ENCODE assay signal across 12 cellular contexts in the genomic region with DNA sequence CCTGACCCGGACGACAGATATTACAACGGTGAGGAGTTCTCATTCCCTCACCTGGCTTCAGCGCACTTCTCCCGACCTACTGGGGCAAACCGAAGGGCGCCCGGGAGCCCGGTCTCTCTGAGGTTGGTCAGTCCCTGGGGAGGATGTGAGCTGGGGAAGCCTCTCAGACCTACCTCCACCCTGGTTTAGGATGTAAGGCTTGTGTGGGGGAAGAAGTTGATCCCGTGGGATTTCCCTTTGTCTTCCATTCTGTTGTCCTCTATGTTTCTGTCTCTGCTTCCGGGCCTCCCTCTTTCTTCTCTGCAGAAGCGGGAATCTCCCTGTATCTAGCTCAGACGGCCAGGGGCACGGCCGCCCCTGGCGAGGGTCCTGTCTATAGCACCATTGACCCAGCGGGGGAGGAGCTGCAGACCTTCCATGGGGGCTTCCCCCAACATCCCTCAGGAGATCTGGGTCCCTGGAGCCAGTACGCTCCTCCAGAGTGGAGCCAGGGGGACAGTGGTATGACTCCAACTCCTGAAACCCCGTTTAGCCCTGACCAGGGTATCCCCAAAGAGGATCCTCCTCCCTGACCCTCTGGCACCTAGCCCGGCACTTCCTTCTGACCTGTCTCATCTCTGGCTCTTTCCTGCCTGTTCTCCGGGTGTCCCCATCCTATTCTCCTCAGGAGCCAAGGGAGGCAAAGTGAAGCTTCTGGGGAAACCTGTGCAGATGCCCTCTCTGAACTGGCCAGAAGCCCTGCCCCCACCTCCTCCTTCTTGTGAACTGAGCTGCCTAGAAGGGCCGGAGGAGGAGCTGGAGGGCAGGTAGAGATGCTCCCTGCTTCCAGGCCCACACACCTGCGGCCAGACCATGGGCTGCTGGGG. TPM values are rescaled to one million over a fixed set of nuclear protein-coding genes. Genes with fewer than 3 reads are reported as not detected.
A peak's percentile ranks its signal among the peaks of the same experiment; 100 is the strongest.
DNase-seq lines count a peak whose midpoint lies in the region; ATAC-seq, FAIRE-seq and TF ChIP-seq lines count a peak whose summit lies in the region.
"Had no signal": no experiment of that assay in that cellular context is flagged by ENCODE, and none has a peak within 500 bp of the region (broad histone marks: within the 10 kb centered on the region; RNA-seq: fewer than 3 reads in every experiment).

No MANE protein-coding gene starts in this region.

- H3K9me3 Mint-ChIP-seq in naive thymus-derived CD8-positive, alpha-beta T cell, result no peaks in the 10 kb centered on the region

- H3K27ac ChIP-seq in ACC112 (ENCODE audit: low read depth, low read length), result no peak overlapping the region
- peak overlapping the region; percentile 83; the same call in 1 of the 2 replicates for H3K27ac ChIP-seq in HCT116 (ENCODE audit: low read depth, low read length)
- H3K27ac ChIP-seq in cingulate gyrus (ENCODE audit: low read depth, low read length), result peak overlapping the region; percentile 92

- H2AFZ ChIP-seq in ACC112 (ENCODE audit: low read length, unreplicated experiment), result no peak overlapping the region
- no peak overlapping the region for H2AFZ ChIP-seq in HCT116 (ENCODE audit: low read depth, low read length, poor library complexity, severe bottlenecking)

- peak overlapping the region in 9 of 10 donors; percentile 52 to 98 (median 87) for H3K27ac Mint-ChIP-seq in naive thymus-derived CD8-positive, alpha-beta T cell

- TF ChIP-seq CTCF in HCT116 (IDR thresholded peaks at IDR 0.05 in 2 of 3, conservative IDR thresholded peaks at IDR 0.05 in 1 of 3; ENCODE audit: borderline replicate concordance in 1 of 3, insufficient read depth in 1 of 3, low read depth in 2 of 3, low read length in 2 of 3), result no peak

- H3K4me3 Mint-ChIP-seq in naive thymus-derived CD8-positive, alpha-beta T cell, result peak overlapping the region; percentile 74 to 96 (median 91)

- H3K9me2 ChIP-seq in HCT116 (ENCODE audit: insufficient read depth), result no peaks in the 10 kb centered on the region

- H3K9me3 ChIP-seq in HCT116 (ENCODE audit: control insufficient read depth in 1 of 2, insufficient read depth in 1 of 2, low read depth in 1 of 2, low read length in 2 of 2), result no peaks in the 10 kb centered on the region

- CTCF ChIA-PET in HCT116 (lab: Charles Lee), result no interaction called here

- no TSS peak for BruUV-seq in HCT116 (replicated peaks; lab: Mats Ljungman, UMichigan)

- H3K27me3 ChIP-seq in ACC112 (ENCODE audit: insufficient read depth, low read length) (peaks cover 9% of the 10 kb centered on the region; the same call in 1 of the 2 replicates), HCT116 (ENCODE audit: insufficient read depth, low read length) (no peaks in the 10 kb centered on the region)

- no peak for TF ChIP-seq RAD21 in HCT116 (IDR thresholded peaks at IDR 0.05; ENCODE audit: low read depth)

- no peaks in the 10 kb centered on the region for H3K36me3 Mint-ChIP-seq in naive thymus-derived CD8-positive, alpha-beta T cell

- RAD21 ChIA-PET in HCT116 (lab: Charles Lee; ENCODE audit: low non-redundant PET in 1 of 2, low total read pairs in 2 of 2, uncharacterized antibody in 2 of 2, unreplicated experiment in 2 of 2), result no interaction called here

- no peak for ATAC-seq in HCT116
- ATAC-seq in naive thymus-derived CD8-positive, alpha-beta T cell, result no peak
- ATAC-seq in GM21825 (IDR thresholded peaks at IDR 0.05; ENCODE audit: unreplicated experiment), result no peak
- no peak for ATAC-seq in GM21360 (IDR thresholded peaks at IDR 0.05; ENCODE audit: unreplicated experiment)
- ATAC-seq: PC-3 had no signal

- peaks cover 0 to 28% (median 16%) of the 10 kb centered on the region in 5 donors for H3K27me3 Mint-ChIP-seq in naive thymus-derived CD8-positive, alpha-beta T cell

- no peak for TF ChIP-seq POLR2A in HCT116 (IDR thresholded peaks at IDR 0.05; ENCODE audit: borderline replicate concordance, extremely low read depth, insufficient read depth, insufficient read length)
- no peak for TF ChIP-seq POLR2A in H54 (IDR thresholded peaks at IDR 0.05; ENCODE audit: low read depth, low read length)

- peaks cover 4% of the 10 kb centered on the region for H3K4me1 ChIP-seq in ACC112 (ENCODE audit: control insufficient read depth, insufficient read depth, low read length, unreplicated experiment)
- peaks cover 12 to 23% of the 10 kb centered on the region in 2 experiments for H3K4me1 ChIP-seq in HCT116 (ENCODE audit: control insufficient read depth in 1 of 2, insufficient read depth in 2 of 2, low read length in 2 of 2)

- intact Hi-C loops in HCT116 (cut with micrococcal nuclease), result loop anchor here (2.0 kb wide), 1 partner anchor 77 kb away; the partner anchor contains the start of gene CCDC15

- POLR2A ChIA-PET in HCT116 (lab: Charles Lee), result no interaction called here
- POLR2A ChIA-PET in naive thymus-derived CD8-positive, alpha-beta T cell (lab: Charles Lee), result interaction anchor here (0.5 to 3.8 kb wide), 4 partner anchors 42 to 237 kb away, joined by 3 to 49 read pairs (median 7); partner anchors contain the start of gene CCDC15

- peaks cover 18 to 44% (median 23%) of the 10 kb centered on the region in 4 donors for H3K4me1 Mint-ChIP-seq in naive thymus-derived CD8-positive, alpha-beta T cell

- peak overlapping the region; percentile 79 for H3K4me3 ChIP-seq in ACC112 (ENCODE audit: low read depth, low read length)
- H3K4me3 ChIP-seq in HCT116 (replicated peaks in 1 of 2; ENCODE audit: low read depth in 1 of 2, low read length in 2 of 2), result peak overlapping the region; percentile 58 to 61; a peak in 3 of 4 replicates

- FAIRE-seq in H54 (lab: Jason Lieb, UNC), result no peak

- H4K20me1 ChIP-seq in HCT116 (ENCODE audit: insufficient read depth), result no peaks in the 10 kb centered on the region

- H3K9ac ChIP-seq in HCT116 (ENCODE audit: low read length), result no peak overlapping the region

- H3K79me2 ChIP-seq in ACC112 (ENCODE audit: control insufficient read depth, insufficient read depth, low read length, unreplicated experiment) (no peaks in the 10 kb centered on the region), HCT116 (ENCODE audit: insufficient read depth, low read length) (no peaks in the 10 kb centered on the region)

- DNase-seq in HCT116 (ENCODE audit: low read depth, low spot score), result no peak
- DNase-seq in naive thymus-derived CD8-positive, alpha-beta T cell, result no peak
- no peak for DNase-seq in H54 (ENCODE audit: insufficient read length, low spot score)
- DNase-seq in NOMO-1 treated with DMSO at 0.1 percent for 48 hours (lab: John Stamatoyannopoulos, UW; ENCODE audit: unreplicated experiment), result no peak
- DNase-seq: COR-L47, foreskin melanocyte, PC-3 had no signal

- H3K36me3 ChIP-seq in ACC112 (ENCODE audit: insufficient read depth, low read length) (no peaks in the 10 kb centered on the region), HCT116 (ENCODE audit: control insufficient read depth in 1 of 2, insufficient read depth in 2 of 2, low read length in 2 of 2) (no peaks in the 10 kb centered on the region)

- H3K4me2 ChIP-seq in HCT116 (ENCODE audit: low read length), result peak overlapping the region; percentile 90

TF ChIP-seq in HCT116, 20 proteins besides CTCF, POLR2A, EP300 and RAD21 (continues in another document):
- TF ChIP-seq SRF (IDR thresholded peaks at IDR 0.05; ENCODE audit: low read depth), result no peak
- no peak for TF ChIP-seq POLR2AphosphoS5 (IDR thresholded peaks at IDR 0.05; ENCODE audit: low read depth, low read length)
- TF ChIP-seq TCF7L2 (IDR thresholded peaks at IDR 0.05; ENCODE audit: borderline replicate concordance, extremely low read depth, insufficient read depth, insufficient read length), result no peak
- TF ChIP-seq CBX3 (IDR thresholded peaks at IDR 0.05; ENCODE audit: low read depth), result no peak
- no peak for TF ChIP-seq EZH2 (IDR thresholded peaks at IDR 0.05)
- TF ChIP-seq, protein P1, sequence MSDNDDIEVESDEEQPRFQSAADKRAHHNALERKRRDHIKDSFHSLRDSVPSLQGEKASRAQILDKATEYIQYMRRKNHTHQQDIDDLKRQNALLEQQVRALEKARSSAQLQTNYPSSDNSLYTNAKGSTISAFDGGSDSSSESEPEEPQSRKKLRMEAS (IDR thresholded peaks at IDR 0.05), result no peak
- TF ChIP-seq ZFX (IDR thresholded peaks at IDR 0.05), result no peak
- no peak for TF ChIP-seq ZNF274 (IDR thresholded peaks at IDR 0.05; ENCODE audit: low read depth, low read length)
- TF ChIP-seq ELF1 (IDR thresholded peaks at IDR 0.05; ENCODE audit: borderline replicate concordance, low read depth), result no peak
- TF ChIP-seq YY1 (IDR thresholded peaks at IDR 0.05; ENCODE audit: extremely low read depth, insufficient replicate concordance, low read depth, low read length), result no peak
- TF ChIP-seq JUND (IDR thresholded peaks at IDR 0.05), result no peak
- TF ChIP-seq EGR1 (IDR thresholded peaks at IDR 0.05; ENCODE audit: low read depth), result no peak

RNA-seq across cellular contexts. Expression of gene ROBO3, which starts 12.6 kb away (rescaled TPM):
- total RNA-seq in HCT116 (2021; ENCODE audit: unreplicated experiment), result 30.7 TPM
- polyA plus RNA-seq in HCT116 (2012), result 51.1 and 52.9 TPM in 2 replicates
- total RNA-seq in naive thymus-derived CD8-positive, alpha-beta T cell, result 10 to 100 TPM; 49.4 to 55.0 TPM
- polyA plus RNA-seq in naive thymus-derived CD8-positive, alpha-beta T cell, result 1 to 10 TPM; 5.8 to 7.0 (median 6.9) TPM

RNA-seq across cellular contexts. Expression of gene ROBO4, which starts 19.8 kb away (rescaled TPM):
- total RNA-seq in HCT116 (2021; ENCODE audit: unreplicated experiment), result not detected
- polyA plus RNA-seq in HCT116 (2012), result 0.34 and 1.2 TPM in 2 replicates
- total RNA-seq in naive thymus-derived CD8-positive, alpha-beta T cell, result not detected
- under 1 TPM in 1 of 3 donors, not detected in 2; 0.04 TPM for polyA plus RNA-seq in naive thymus-derived CD8-positive, alpha-beta T cell

RNA-seq across cellular contexts. Expression of gene HEPN1, which starts 41.2 kb away (rescaled TPM):
- total RNA-seq in HCT116 (2021; ENCODE audit: unreplicated experiment), result not detected
- polyA plus RNA-seq in HCT116 (2012), result not detected in 2 replicates
- total RNA-seq in naive thymus-derived CD8-positive, alpha-beta T cell, result not detected
- polyA plus RNA-seq in naive thymus-derived CD8-positive, alpha-beta T cell, result not detected
- total RNA-seq: LHCN-M2, PC-3 had no signal

RNA-seq across cellular contexts. Expression of gene HEPACAM, which starts 58.0 kb away (rescaled TPM):
- not detected for total RNA-seq in HCT116 (2021; ENCODE audit: unreplicated experiment)
- not detected in 2 replicates for polyA plus RNA-seq in HCT116 (2012)
- total RNA-seq in naive thymus-derived CD8-positive, alpha-beta T cell, result not detected
- polyA plus RNA-seq in naive thymus-derived CD8-positive, alpha-beta T cell, result not detected
- total RNA-seq: LHCN-M2 had no signal
